Comparison of ENCODE assay signal across 12 cellular contexts in genomic region chr5:125232779-125233230, GRCh38.
DNase-seq lines count a peak whose midpoint lies in the region; ATAC-seq and TF ChIP-seq lines count a peak whose summit lies in the region.
"Had no signal": no experiment of that assay in that cellular context is flagged by ENCODE, and none has a peak within 500 bp of the region (broad histone marks: within the 10 kb centered on the region; RNA-seq: fewer than 3 reads in every experiment).

No MANE protein-coding gene starts in this region.

- intact Hi-C loops in thyroid gland (cut with DNase I) = no loop called here

- 78 to 80% methylated on average over 3 of the region's 3 CpGs for WGBS in thyroid gland, 2 donors

- H3K36me3 ChIP-seq in thyroid gland = no peaks in the 10 kb centered on the region
- H3K36me3 ChIP-seq: tibial artery had no signal

- no peak overlapping the region for H3K27ac ChIP-seq in thyroid gland
- H3K27ac ChIP-seq: tibial artery had no signal

- no peak for TF ChIP-seq POLR2A in thyroid gland (IDR thresholded peaks at IDR 0.05)

- TF ChIP-seq CTCF in fibroblast of the aortic adventitia (IDR thresholded peaks at IDR 0.05; ENCODE audit: insufficient read depth, low read length) (no peak), thyroid gland (IDR thresholded peaks at IDR 0.05) (no peak)

- no peaks in the 10 kb centered on the region for H3K27me3 ChIP-seq in thyroid gland
- H3K27me3 ChIP-seq: tibial artery had no signal

- no peaks in the 10 kb centered on the region for H3K9me3 ChIP-seq in thyroid gland
- H3K9me3 ChIP-seq: tibial artery had no signal

- H3K4me3 ChIP-seq in fibroblast of the aortic adventitia (ENCODE audit: low read depth, low read length) (no peak overlapping the region), thyroid gland (replicated peaks in 1 of 3) (no peak overlapping the region)
- H3K4me3 ChIP-seq: tibial artery had no signal

- H3K4me1 ChIP-seq in thyroid gland = no peaks in the 10 kb centered on the region
- H3K4me1 ChIP-seq: tibial artery had no signal

- ATAC-seq in SK-N-SH treated with all-trans-retinoic acid at 6 μM for 48 hours = peak; percentile 91
- ATAC-seq: activated naive CD4-positive, alpha-beta T cell treated with anti-CD3 and anti-CD28 coated beads, Interleukin-2, amount 50 U/mL, for 72 hours had no signal

- peak; percentile 36 for DNase-seq in GM03348 (ENCODE audit: low spot score)
- DNase-seq in fibroblast of the aortic adventitia (ENCODE audit: low read depth) = peak; percentile 99
- DNase-seq in pulmonary artery endothelial cell (ENCODE audit: low read depth, low spot score) = peak; percentile 19
- no peak for DNase-seq in thyroid gland
- no peak for DNase-seq in NAMALWA (ENCODE audit: low spot score)
- no peak for DNase-seq in NCI-H1092 (lab: John Stamatoyannopoulos, UW)
- no peak for DNase-seq in superior temporal gyrus (ENCODE audit: extremely low spot score)
- DNase-seq: DMS53, NCI-H1092 treated with DMSO at 0.1 percent for 48 hours, tibial artery had no signal

TF ChIP-seq in SK-N-SH treated with all-trans-retinoic acid at 6 μM for 48 hours, 23 proteins besides CTCF, POLR2A, EP300 and RAD21:
- TF ChIP-seq POU6F1 (CRISPR knock-in tag; IDR thresholded peaks at IDR 0.05; ENCODE audit: borderline replicate concordance, low read depth) (peak; percentile 98; the same call in 1 of the 2 replicates), SNAI2 (CRISPR knock-in tag; IDR thresholded peaks at IDR 0.05) (peak; percentile 92; the same call in 1 of the 2 replicates), ZC3H10 (CRISPR knock-in tag; IDR thresholded peaks at IDR 0.05) (peak; percentile 81; the same call in 1 of the 2 replicates), TOX (CRISPR knock-in tag; IDR thresholded peaks at IDR 0.05; ENCODE audit: borderline replicate concordance) (peak; percentile 94), TCF4 (CRISPR knock-in tag; IDR thresholded peaks at IDR 0.05; ENCODE audit: borderline replicate concordance) (peak; percentile 100), BACH2 (CRISPR knock-in tag; IDR thresholded peaks at IDR 0.05; ENCODE audit: borderline replicate concordance) (peak; percentile 17; the same call in 1 of the 2 replicates), PATZ1 (CRISPR knock-in tag; IDR thresholded peaks at IDR 0.05; ENCODE audit: borderline replicate concordance) (peak; percentile 91), CSDC2 (CRISPR knock-in tag; IDR thresholded peaks at IDR 0.05) (0 out of 2 replicates have a peak, but pooled peaks have one; percentile 81), ZNF8 (CRISPR knock-in tag; IDR thresholded peaks at IDR 0.05) (peak; percentile 73), ARNTL (CRISPR knock-in tag; IDR thresholded peaks at IDR 0.05; ENCODE audit: borderline replicate concordance, low read depth) (no peak), ESRRG (CRISPR knock-in tag; IDR thresholded peaks at IDR 0.05) (peak; percentile 81; the same call in 1 of the 2 replicates), OSR1 (CRISPR knock-in tag; IDR thresholded peaks at IDR 0.05) (no peak), RARB (CRISPR knock-in tag; IDR thresholded peaks at IDR 0.05) (peak; percentile 93; the same call in 1 of the 2 replicates), CREB5 (CRISPR knock-in tag; IDR thresholded peaks at IDR 0.05; ENCODE audit: low read depth) (peak; percentile 99), TSHZ2 (CRISPR knock-in tag; IDR thresholded peaks at IDR 0.05) (peak; percentile 99), GLIS3 (CRISPR knock-in tag; IDR thresholded peaks at IDR 0.05) (0 out of 2 replicates have a peak, but pooled peaks have one; percentile 92), ZNF70 (CRISPR knock-in tag; IDR thresholded peaks at IDR 0.05) (no peak), ZFP30 (CRISPR knock-in tag; IDR thresholded peaks at IDR 0.05) (no peak), ZFP3 (CRISPR knock-in tag; IDR thresholded peaks at IDR 0.05) (peak; percentile 85), ISL1 (CRISPR knock-in tag; IDR thresholded peaks at IDR 0.05) (peak; percentile 99), ZNF565 (CRISPR knock-in tag; conservative IDR thresholded peaks at IDR 0.05; ENCODE audit: low read depth) (0 out of 2 replicates have a peak, but pooled peaks have one; percentile 48), CSRNP3 (CRISPR knock-in tag; IDR thresholded peaks at IDR 0.05) (peak; percentile 96), PPARA (CRISPR knock-in tag; IDR thresholded peaks at IDR 0.05; ENCODE audit: borderline replicate concordance) (no peak)

Comparison
In these comparisons a context has a peak if more than half of its experiments do, and no peak if none do; other contexts are left out.
1. DNase-seq: peak in GM03348 (single experiment), fibroblast of the aortic adventitia (single experiment) and pulmonary artery endothelial cell (single experiment); none in thyroid gland (0 of 2), NAMALWA (single experiment), NCI-H1092 (single experiment) and superior temporal gyrus (single experiment).